Comparison of ENCODE assay signal across 8 cellular contexts in genomic region chr1:64956733-64957441, GRCh38. TPM values are rescaled to one million over a fixed set of nuclear protein-coding genes. Genes with fewer than 3 reads are reported as not detected.
A peak's percentile ranks its signal among the peaks of the same experiment; 100 is the strongest.
DNase-seq lines count a peak whose midpoint lies in the region; ATAC-seq and TF ChIP-seq lines count a peak whose summit lies in the region.

No MANE protein-coding gene starts in this region.

- TF ChIP-seq POLR2A in spleen (IDR thresholded peaks at IDR 0.05) (no peak), tibial nerve (IDR thresholded peaks at IDR 0.05) (no peak)

- peaks cover 75% of the 10 kb centered on the region for H4K20me1 ChIP-seq in Karpas-422 (ENCODE audit: insufficient read depth, low read depth, low read length)

- no peak for TF ChIP-seq EP300 in tibial nerve (IDR thresholded peaks at IDR 0.05)

- no peak overlapping the region for H2AFZ ChIP-seq in Karpas-422 (ENCODE audit: low read length)

- intact Hi-C loops in spleen (cut with DNase I; ENCODE audit: low total_unique reads): no loop called here

- no peaks in the 10 kb centered on the region for H3K79me2 ChIP-seq in Karpas-422 (ENCODE audit: low read length)

- ATAC-seq in GM19463 (IDR thresholded peaks at IDR 0.05; ENCODE audit: unreplicated experiment) (peak; percentile 75), HG03432 (IDR thresholded peaks at IDR 0.05; ENCODE audit: unreplicated experiment) (peak; percentile 86)
- ATAC-seq in activated naive CD8-positive, alpha-beta T cell treated with anti-CD3 and anti-CD28 coated beads, Interleukin-2, amount 50 U/mL, for 24 hours: peak; percentile 77

- no peak overlapping the region for H3K9ac ChIP-seq in Karpas-422 (ENCODE audit: low read length)

- no peak overlapping the region for H3K4me3 Mint-ChIP-seq in activated naive CD8-positive, alpha-beta T cell treated with anti-CD3 and anti-CD28 coated beads, Interleukin-2, amount 50 U/mL, for 24 hours
- no peak overlapping the region for H3K4me3 Mint-ChIP-seq in progenitor cell of endocrine pancreas (ENCODE audit: low read depth)

- H3K4me3 ChIP-seq in spleen (peak overlapping the region in 1 of 8 donors; percentile 32), tibial nerve (no peak overlapping the region), Karpas-422 (ENCODE audit: low read length) (no peak overlapping the region)

- H3K27ac Mint-ChIP-seq in activated naive CD8-positive, alpha-beta T cell treated with anti-CD3 and anti-CD28 coated beads, Interleukin-2, amount 50 U/mL, for 24 hours: no peak overlapping the region
- no peak overlapping the region for H3K27ac Mint-ChIP-seq in progenitor cell of endocrine pancreas

- no peaks in the 10 kb centered on the region for H3K9me3 Mint-ChIP-seq in activated naive CD8-positive, alpha-beta T cell treated with anti-CD3 and anti-CD28 coated beads, Interleukin-2, amount 50 U/mL, for 24 hours
- no peaks in the 10 kb centered on the region for H3K9me3 Mint-ChIP-seq in progenitor cell of endocrine pancreas (ENCODE audit: low read depth)

- H3K4me2 ChIP-seq in Karpas-422 (ENCODE audit: low read depth, low read length, poor library complexity, severe bottlenecking): no peak overlapping the region

- peaks cover 0 to 3% (median 0%) of the 10 kb centered on the region in 6 donors for H3K36me3 ChIP-seq in spleen
- H3K36me3 ChIP-seq in tibial nerve: no peaks in the 10 kb centered on the region
- H3K36me3 ChIP-seq in Karpas-422 (ENCODE audit: insufficient read depth, low read length): no peaks in the 10 kb centered on the region

- peaks cover 67 to 100% (median 100%) of the 10 kb centered on the region in 6 donors for H3K4me1 ChIP-seq in spleen
- peaks cover 0 to 54% (median 37%) of the 10 kb centered on the region in 4 donors for H3K4me1 ChIP-seq in tibial nerve
- H3K4me1 ChIP-seq in Karpas-422 (ENCODE audit: low read length): no peaks in the 10 kb centered on the region

- DNase-seq in G401 (ENCODE audit: low spot score) (peak; percentile 56), spleen (peak; percentile 72), tibial nerve (ENCODE audit: low spot score in 2 of 2) (no peak), progenitor cell of endocrine pancreas (ENCODE audit: low spot score, unreplicated experiment) (no peak), Karpas-422 (no peak)
- DNase-seq in activated naive CD8-positive, alpha-beta T cell treated with anti-CD3 and anti-CD28 coated beads, Interleukin-2, amount 50 U/mL, for 24 hours: peak; percentile 42

- 14 to 28% (median 18%) methylated on average over 3 of the region's 3 CpGs for WGBS in spleen, 5 donors
- whole genome bisulfite sequencing in tibial nerve, 2 donors: 61 to 81% methylated on average over 3 of the region's 3 CpGs

- H3K27ac ChIP-seq in spleen (peak overlapping the region in 7 of 8 donors; percentile 0 to 100 (median 77)), tibial nerve (peak overlapping the region in 1 of 4 donors; percentile 4), Karpas-422 (ENCODE audit: low read length) (no peak overlapping the region)

- H3K36me3 Mint-ChIP-seq in activated naive CD8-positive, alpha-beta T cell treated with anti-CD3 and anti-CD28 coated beads, Interleukin-2, amount 50 U/mL, for 24 hours (ENCODE audit: low read depth): peaks cover 1% of the 10 kb centered on the region
- H3K36me3 Mint-ChIP-seq in progenitor cell of endocrine pancreas (ENCODE audit: insufficient read depth): no peaks in the 10 kb centered on the region

- in situ Hi-C loops in G401 (cut with HindIII; ENCODE audit: low sequenced_read_pairs): no loop called here

- no peaks in the 10 kb centered on the region for H3K27me3 Mint-ChIP-seq in activated naive CD8-positive, alpha-beta T cell treated with anti-CD3 and anti-CD28 coated beads, Interleukin-2, amount 50 U/mL, for 24 hours
- peaks cover 3% of the 10 kb centered on the region for H3K27me3 Mint-ChIP-seq in progenitor cell of endocrine pancreas

- peaks cover 23% of the 10 kb centered on the region for H3K4me1 Mint-ChIP-seq in activated naive CD8-positive, alpha-beta T cell treated with anti-CD3 and anti-CD28 coated beads, Interleukin-2, amount 50 U/mL, for 24 hours
- H3K4me1 Mint-ChIP-seq in progenitor cell of endocrine pancreas (ENCODE audit: low read depth): peaks cover 4% of the 10 kb centered on the region

- H3K9me3 ChIP-seq in spleen (no peaks in the 10 kb centered on the region), tibial nerve (no peaks in the 10 kb centered on the region), Karpas-422 (ENCODE audit: low read length) (no peaks in the 10 kb centered on the region)

- H3K27me3 ChIP-seq in spleen (replicated peaks in 1 of 7) (no peaks in the 10 kb centered on the region), tibial nerve (no peaks in the 10 kb centered on the region), Karpas-422 (ENCODE audit: low read length) (no peaks in the 10 kb centered on the region)

- no peak for TF ChIP-seq CTCF in spleen (IDR thresholded peaks at IDR 0.05 in 8 of 11, conservative IDR thresholded peaks at IDR 0.05 in 3 of 11)
- TF ChIP-seq CTCF in tibial nerve (IDR thresholded peaks at IDR 0.05): no peak
- no peak for TF ChIP-seq CTCF in progenitor cell of endocrine pancreas (IDR thresholded peaks at IDR 0.05; ENCODE audit: unreplicated experiment)

- H3K9me2 ChIP-seq in Karpas-422 (replicated peaks; ENCODE audit: insufficient read depth, low read length): no peaks in the 10 kb centered on the region

RNA-seq across cellular contexts. Expression of gene JAK1, which starts 9.5 kb away (rescaled TPM):
- total RNA-seq in G401 (2014; rRNA removed; shearing (Covaris generic)): 30.5 and 67.8 TPM in 2 replicates
- total RNA-seq in spleen (100 to 1,000 TPM; 199 to 270 (median 212) TPM), tibial nerve (100 to 1,000 TPM; 114 to 222 (median 138) TPM), progenitor cell of endocrine pancreas (30.2 and 32.5 TPM in 2 replicates)
- 10 to 100 TPM; 46.6 to 66.0 (median 47.5) TPM for polyA plus RNA-seq in spleen
- 19.6 and 33.7 TPM in 2 replicates for total RNA-seq in Karpas-422 (2014; rRNA removed; shearing (Covaris generic); ENCODE audit: low replicate concordance)

Comparison
In these comparisons a context has a peak if more than half of its experiments do, and no peak if none do; other contexts are left out.
1. DNase-seq: peak in G401 (single experiment), activated naive CD8-positive, alpha-beta T cell treated with anti-CD3 and anti-CD28 coated beads, Interleukin-2, amount 50 U/mL, for 24 hours (single experiment) and spleen (single experiment); none in tibial nerve (0 of 2), progenitor cell of endocrine pancreas (single experiment) and Karpas-422 (single experiment).
2. Peak in every context shown above with its lines, with median percentiles within 50 percentile points of each other: ATAC-seq.